ENCODE assay signal across 8 cellular contexts in the genomic region with DNA sequence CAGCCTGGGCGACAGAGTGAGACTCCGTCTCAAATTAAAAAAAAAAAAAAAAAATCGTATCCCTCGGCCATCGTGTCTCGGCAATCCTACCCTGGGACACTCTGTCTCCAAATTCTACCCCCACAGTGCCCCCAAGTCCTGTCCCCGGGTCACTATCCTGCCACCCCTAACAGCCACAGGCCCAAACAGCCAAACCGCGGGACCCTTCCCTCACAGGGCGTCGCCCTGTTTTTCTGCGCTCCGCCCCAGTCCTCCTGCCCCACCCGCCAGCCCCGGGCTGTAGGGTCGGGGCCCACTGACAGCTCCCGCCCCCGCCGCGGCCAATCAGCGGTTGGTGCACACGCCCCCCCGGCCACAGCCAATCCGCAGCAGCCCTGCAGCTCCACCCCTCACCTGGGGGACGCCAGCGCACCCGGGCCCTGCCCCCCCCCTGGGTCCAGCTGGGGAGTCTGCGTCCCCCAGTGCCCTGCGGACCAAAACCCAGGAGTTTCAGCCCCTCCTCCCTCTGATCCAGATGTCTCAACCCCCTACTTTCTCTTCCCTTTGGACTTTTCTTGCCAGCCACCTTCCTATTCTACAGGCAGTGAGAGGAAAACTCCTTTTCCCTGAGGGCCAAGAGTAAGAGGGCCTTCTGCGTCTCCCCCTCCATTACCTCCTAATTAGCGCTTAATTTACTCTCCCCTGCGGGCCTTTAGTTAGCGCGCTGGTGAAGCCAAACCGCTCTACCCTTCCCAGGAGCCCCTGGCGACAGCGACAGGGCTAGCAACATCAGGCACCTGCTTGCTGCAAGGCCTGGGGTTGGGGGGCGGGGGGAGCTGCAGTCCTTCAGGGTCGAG. TPM values are rescaled to one million over a fixed set of nuclear protein-coding genes. Genes with fewer than 3 reads are reported as not detected.
A peak's percentile ranks its signal among the peaks of the same experiment; 100 is the strongest.
DNase-seq lines count a peak whose midpoint lies in the region; ATAC-seq, FAIRE-seq and TF ChIP-seq lines count a peak whose summit lies in the region.

No MANE protein-coding gene starts in this region.

- no peaks in the 10 kb centered on the region for H3K9me3 ChIP-seq in DOHH2 (ENCODE audit: control insufficient read depth, insufficient read depth, low read length)
- H3K9me3 ChIP-seq in lower lobe of right lung, result no peaks in the 10 kb centered on the region

- H3K27ac Mint-ChIP-seq in activated CD4-positive, alpha-beta memory T cell treated with anti-CD3 and anti-CD28 coated beads, Interleukin-2, amount 10 ng/mL, durations not matched to agents 7 days and 5 days, result peak overlapping the region; percentile 68

- peaks cover 10% of the 10 kb centered on the region for H3F3A ChIP-seq in DOHH2 (ENCODE audit: control insufficient read depth, insufficient read depth)

- H3K27me3 ChIP-seq in DOHH2 (ENCODE audit: control insufficient read depth, low read length), result no peaks in the 10 kb centered on the region
- no peaks in the 10 kb centered on the region for H3K27me3 ChIP-seq in lower lobe of right lung (ENCODE audit: low read depth)

- peak; percentile 72 for DNase-seq in NCI-H2227 treated with DMSO at 0.1 percent for 48 hours (lab: John Stamatoyannopoulos, UW)
- DNase-seq in activated CD4-positive, alpha-beta memory T cell treated with anti-CD3 and anti-CD28 coated beads, Interleukin-2, amount 10 ng/mL, durations not matched to agents 7 days and 5 days, result peak; percentile 71
- DNase-seq in effector CD4-positive, alpha-beta T cell, result peak; percentile 20
- DNase-seq in lower lobe of right lung, result peak; percentile 93
- peak; percentile 17 to 26 for DNase-seq in stimulated activated CD8-positive, alpha-beta memory T cell treated with anti-CD3 and anti-CD28 coated beads, Interleukin-15, amount 100 ng/mL, for 4 hours (ENCODE audit: low read depth in 2 of 2)
- DNase-seq in RCC 7860 (ENCODE audit: low spot score), result no peak

- H3K79me2 ChIP-seq in DOHH2 (ENCODE audit: control insufficient read depth, low read length), result peaks cover 31% of the 10 kb centered on the region

- H3K36me3 ChIP-seq in DOHH2 (ENCODE audit: control insufficient read depth, low read length) (peaks cover 9% of the 10 kb centered on the region), lower lobe of right lung (no peaks in the 10 kb centered on the region)

- peak overlapping the region; percentile 82 for H3K4me3 ChIP-seq in DOHH2 (ENCODE audit: low read length)
- peak overlapping the region; percentile 75 for H3K4me3 ChIP-seq in lower lobe of right lung

- CTCF ChIA-PET in activated CD4-positive, alpha-beta memory T cell treated with anti-CD3 and anti-CD28 coated beads, Interleukin-2, amount 10 ng/mL, durations not matched to agents 7 days and 5 days (lab: Charles Lee), result interaction anchor here (0.8 to 5.1 kb wide), 4 partner anchors 16 to 181 kb away, joined by 3 to 34 read pairs (median 6); a partner anchor contains a TSS

- H3K27ac ChIP-seq in DOHH2 (ENCODE audit: low read depth, low read length) (peak overlapping the region; percentile 52), lower lobe of right lung (peak overlapping the region; percentile 88)

- ATAC-seq in HG02642 (IDR thresholded peaks at IDR 0.05; ENCODE audit: poor library complexity, unreplicated experiment) (peak; percentile 62), lower lobe of right lung (peak; percentile 89 to 94)

- no peaks in the 10 kb centered on the region for H3K9me3 Mint-ChIP-seq in activated CD4-positive, alpha-beta memory T cell treated with anti-CD3 and anti-CD28 coated beads, Interleukin-2, amount 10 ng/mL, durations not matched to agents 7 days and 5 days

- intact Hi-C loops in lower lobe of right lung (cut with DNase I), result no loop called here

- H3K4me1 ChIP-seq in DOHH2 (ENCODE audit: control insufficient read depth, low read length) (peaks cover 38% of the 10 kb centered on the region), lower lobe of right lung (peaks cover 27% of the 10 kb centered on the region)

- H3K9me2 ChIP-seq in DOHH2 (replicated peaks; ENCODE audit: control insufficient read depth, low read length), result no peaks in the 10 kb centered on the region

- H4K20me1 ChIP-seq in DOHH2 (ENCODE audit: control insufficient read depth, insufficient read depth, low read depth, low read length), result no peaks in the 10 kb centered on the region

- H3K4me1 Mint-ChIP-seq in activated CD4-positive, alpha-beta memory T cell treated with anti-CD3 and anti-CD28 coated beads, Interleukin-2, amount 10 ng/mL, durations not matched to agents 7 days and 5 days, result peaks cover 36% of the 10 kb centered on the region

- no peaks in the 10 kb centered on the region for H3K36me3 Mint-ChIP-seq in activated CD4-positive, alpha-beta memory T cell treated with anti-CD3 and anti-CD28 coated beads, Interleukin-2, amount 10 ng/mL, durations not matched to agents 7 days and 5 days (ENCODE audit: low read depth)

- H3K4me3 Mint-ChIP-seq in activated CD4-positive, alpha-beta memory T cell treated with anti-CD3 and anti-CD28 coated beads, Interleukin-2, amount 10 ng/mL, durations not matched to agents 7 days and 5 days, result peak overlapping the region; percentile 81

- H3K4me2 ChIP-seq in DOHH2 (ENCODE audit: low read length), result peak overlapping the region; percentile 77

- POLR2A ChIA-PET in activated CD4-positive, alpha-beta memory T cell treated with anti-CD3 and anti-CD28 coated beads, Interleukin-2, amount 10 ng/mL, durations not matched to agents 7 days and 5 days (lab: Charles Lee), result interaction anchor here (2.2 to 3.1 kb wide), 2 partner anchors 16 to 17 kb away, joined by 5 to 22 read pairs; no protein-coding TSS in a partner anchor

- no peaks in the 10 kb centered on the region for H3K27me3 Mint-ChIP-seq in activated CD4-positive, alpha-beta memory T cell treated with anti-CD3 and anti-CD28 coated beads, Interleukin-2, amount 10 ng/mL, durations not matched to agents 7 days and 5 days

- no peak for FAIRE-seq in RCC 7860 (lab: Jason Lieb, UNC)

- no peak for TF ChIP-seq CTCF in DOHH2 (IDR thresholded peaks at IDR 0.05; ENCODE audit: low read depth, low read length, poor library complexity, severe bottlenecking)
- no peak for TF ChIP-seq CTCF in lower lobe of right lung (IDR thresholded peaks at IDR 0.05)

RNA-seq across cellular contexts. Expression of a gene that starts 1.5 kb away (rescaled TPM):
- total RNA-seq in activated CD4-positive, alpha-beta memory T cell treated with anti-CD3 and anti-CD28 coated beads, Interleukin-2, amount 10 ng/mL, durations not matched to agents 7 days and 5 days, result 10 to 100 TPM; 39.8 TPM
- total RNA-seq in lower lobe of right lung, result 60.7 TPM

RNA-seq across cellular contexts. Expression of a gene that starts 24.0 kb away (rescaled TPM):
- under 1 TPM; 0.50 to 0.63 TPM for total RNA-seq in activated CD4-positive, alpha-beta memory T cell treated with anti-CD3 and anti-CD28 coated beads, Interleukin-2, amount 10 ng/mL, durations not matched to agents 7 days and 5 days
- total RNA-seq in lower lobe of right lung, result 22.7 TPM

RNA-seq across cellular contexts. Expression of a gene that starts 56.1 kb away (rescaled TPM):
- total RNA-seq in activated CD4-positive, alpha-beta memory T cell treated with anti-CD3 and anti-CD28 coated beads, Interleukin-2, amount 10 ng/mL, durations not matched to agents 7 days and 5 days, result 1 to 10 TPM; 4.5 to 5.5 TPM
- total RNA-seq in lower lobe of right lung, result 21.2 TPM

RNA-seq across cellular contexts. Expression of a gene that starts 57.0 kb away (rescaled TPM):
- not detected for total RNA-seq in activated CD4-positive, alpha-beta memory T cell treated with anti-CD3 and anti-CD28 coated beads, Interleukin-2, amount 10 ng/mL, durations not matched to agents 7 days and 5 days
- not detected for total RNA-seq in lower lobe of right lung

RNA-seq across cellular contexts. Expression of a gene that starts 59.9 kb away (rescaled TPM):
- total RNA-seq in activated CD4-positive, alpha-beta memory T cell treated with anti-CD3 and anti-CD28 coated beads, Interleukin-2, amount 10 ng/mL, durations not matched to agents 7 days and 5 days, result under 1 TPM; 0.28 to 0.45 TPM
- 13.2 TPM for total RNA-seq in lower lobe of right lung

Comparison
In these comparisons a context has a peak if more than half of its experiments do, and no peak if none do; other contexts are left out.
1. RNA of a gene that starts 24.0 kb away (total RNA-seq): 22.7 TPM in lower lobe of right lung (single experiment); 0.50 to 0.63 TPM in activated CD4-positive, alpha-beta memory T cell treated with anti-CD3 and anti-CD28 coated beads, Interleukin-2, amount 10 ng/mL, durations not matched to agents 7 days and 5 days; every median in the first group is over 10 times any median in the second.